In genomic region chr3:44555753-44556152, GRCh38 we compare ENCODE assay signal across 8 cellular contexts. TPM values are rescaled to one million over a fixed set of nuclear protein-coding genes. Genes with fewer than 3 reads are reported as not detected.
DNase-seq lines count a peak whose midpoint lies in the region; ATAC-seq and TF ChIP-seq lines count a peak whose summit lies in the region.

No MANE protein-coding gene starts in this region.

- DNase-seq in GM06990 (ENCODE audit: extremely low read depth, insufficient read length) (no peak), RPMI7951 (ENCODE audit: low read depth) (peak; percentile 14), fibroblast of mammary gland (ENCODE audit: low read depth) (peak; percentile 17), psoas muscle (no peak), iPS-NIHi7 (ENCODE audit: extremely low spot score) (no peak), NCI-H2081 treated with DMSO at 0.1 percent for 48 hours (lab: John Stamatoyannopoulos, UW) (no peak), HAP-1 (ENCODE audit: low spot score in 2 of 2) (no peak)

- H3K9me3 ChIP-seq in psoas muscle (no peaks in the 10 kb centered on the region), HAP-1 (peaks cover 1% of the 10 kb centered on the region; the same call in 1 of the 2 replicates)

- intact Hi-C loops in psoas muscle (cut with DNase I), result no loop called here

- TF ChIP-seq CTCF in GM06990 (IDR thresholded peaks at IDR 0.05; ENCODE audit: insufficient read depth, low read length, poor library complexity, severe bottlenecking) (no peak), fibroblast of mammary gland (conservative IDR thresholded peaks at IDR 0.05; ENCODE audit: control insufficient read depth, insufficient read depth, low read depth, low read length) (no peak), psoas muscle (IDR thresholded peaks at IDR 0.05) (no peak)

- H3K27ac ChIP-seq in psoas muscle, result no peak overlapping the region

- in situ Hi-C loops in HAP-1 (cut with MboI; ENCODE audit: low sequenced_read_pairs), result no loop called here

- H3K27me3 ChIP-seq in GM06990 (replicated peaks; ENCODE audit: control insufficient read depth, insufficient read depth, low read length), result no peaks in the 10 kb centered on the region
- H3K27me3 ChIP-seq in psoas muscle (ENCODE audit: insufficient read depth in 3 of 3, low read length in 2 of 3), result peaks cover 0 to 2% (median 0%) of the 10 kb centered on the region in 3 donors
- H3K27me3 ChIP-seq in HAP-1 (ENCODE audit: low read depth), result no peaks in the 10 kb centered on the region

- WGBS in psoas muscle, 3 donors, result 12 to 16% (median 15%) methylated on average over 5 of the region's 5 CpGs

- ATAC-seq in psoas muscle (peak in 2 of 4 donors; percentile 17 to 31), GM21390 (IDR thresholded peaks at IDR 0.05; ENCODE audit: unreplicated experiment) (no peak)

- H3K4me3 ChIP-seq in GM06990 (replicated peaks; ENCODE audit: low read depth, low read length), result peak overlapping the region; percentile 82
- H3K4me3 ChIP-seq in fibroblast of mammary gland (ENCODE audit: control insufficient read depth, low read depth, low read length), result peak overlapping the region; percentile 90
- H3K4me3 ChIP-seq in psoas muscle, result peak overlapping the region; percentile 71
- H3K4me3 ChIP-seq in HAP-1, result no peak overlapping the region

- H3K4me1 ChIP-seq in psoas muscle (peaks cover 7% of the 10 kb centered on the region), HAP-1 (no peaks in the 10 kb centered on the region)

- H3K36me3 ChIP-seq in GM06990 (ENCODE audit: control insufficient read depth, insufficient read depth, low read length) (peaks cover 4% of the 10 kb centered on the region; the same call in 1 of the 2 replicates), psoas muscle (ENCODE audit: insufficient read depth in 1 of 2, low read depth in 1 of 2) (peaks cover 0 to 10% of the 10 kb centered on the region in 2 donors), HAP-1 (replicated peaks) (no peaks in the 10 kb centered on the region)

RNA-seq across cellular contexts. Expression of gene ZKSCAN7, which starts 0.8 kb away (rescaled TPM):
- 3.6 and 5.8 TPM in 2 replicates for total RNA-seq in RPMI7951 (2014; rRNA removed; shearing (Covaris generic))
- total RNA-seq in psoas muscle, result 1 to 10 TPM in 3 of 4 donors, under 1 TPM in 1; 0.99 to 2.1 (median 1.2) TPM
- under 1 TPM; 0.59 to 0.95 (median 0.79) TPM for polyA plus RNA-seq in psoas muscle

RNA-seq across cellular contexts. Expression of gene ZNF660, which starts 29.0 kb away (rescaled TPM):
- total RNA-seq in RPMI7951 (2014; rRNA removed; shearing (Covaris generic)), result 1.1 and 1.2 TPM in 2 replicates
- total RNA-seq in psoas muscle, result 1 to 10 TPM in 1 of 4 donors, under 1 TPM in 3; 0.24 to 1.2 (median 0.74) TPM
- under 1 TPM; 0.18 to 0.21 (median 0.18) TPM for polyA plus RNA-seq in psoas muscle

Comparison
In these comparisons a context has a peak if more than half of its experiments do, and no peak if none do; other contexts are left out.
1. DNase-seq: peak in RPMI7951 (single experiment) and fibroblast of mammary gland (single experiment); none in GM06990 (single experiment), psoas muscle (0 of 2), iPS-NIHi7 (single experiment), NCI-H2081 treated with DMSO at 0.1 percent for 48 hours (single experiment) and HAP-1 (0 of 2).